12 cellular contexts compared by ENCODE assay signal in genomic region chr20:53208110-53208908, GRCh38.
A peak's percentile ranks its signal among the peaks of the same experiment; 100 is the strongest.
DNase-seq lines count a peak whose midpoint lies in the region; ATAC-seq and TF ChIP-seq lines count a peak whose summit lies in the region.
"Had no signal": no experiment of that assay in that cellular context is flagged by ENCODE, and none has a peak within 500 bp of the region (broad histone marks: within the 10 kb centered on the region; RNA-seq: fewer than 3 reads in every experiment).

No MANE protein-coding gene starts in this region.

- peaks cover 0 to 10% of the 10 kb centered on the region in 2 donors for H3K27me3 Mint-ChIP-seq in CD8-positive, alpha-beta memory T cell
- H3K27me3 Mint-ChIP-seq in osteocyte (ENCODE audit: unreplicated experiment): no peaks in the 10 kb centered on the region

- peak overlapping the region in 3 of 8 donors; percentile 32 to 91 (median 52) for H3K27ac Mint-ChIP-seq in CD8-positive, alpha-beta memory T cell
- no peak overlapping the region for H3K27ac Mint-ChIP-seq in osteocyte (ENCODE audit: unreplicated experiment)

- peak overlapping the region in 6 of 7 donors; percentile 5 to 79 (median 32) for H3K4me3 Mint-ChIP-seq in CD8-positive, alpha-beta memory T cell
- no peak overlapping the region for H3K4me3 Mint-ChIP-seq in osteocyte (ENCODE audit: unreplicated experiment)
- H3K4me3 Mint-ChIP-seq: naive B cell had no signal

- H3K9me3 Mint-ChIP-seq in CD8-positive, alpha-beta memory T cell: no peaks in the 10 kb centered on the region
- no peaks in the 10 kb centered on the region for H3K9me3 Mint-ChIP-seq in osteocyte (ENCODE audit: unreplicated experiment)
- H3K9me3 Mint-ChIP-seq: naive B cell had no signal

- POLR2A ChIA-PET in CD8-positive, alpha-beta memory T cell (lab: Charles Lee): no interaction called here

- peaks cover 7% of the 10 kb centered on the region for H3K4me1 ChIP-seq in CD8-positive, alpha-beta memory T cell (ENCODE audit: insufficient read depth, low read length)
- H3K4me1 ChIP-seq: tibial nerve had no signal

- CTCF ChIA-PET in CD8-positive, alpha-beta memory T cell (lab: Charles Lee): interaction anchor here (1.0 to 1.3 kb wide), 2 partner anchors 8 to 12 kb away, joined by 3 to 4 read pairs; no protein-coding TSS in a partner anchor

- TF ChIP-seq CTCF in fibroblast of mammary gland (conservative IDR thresholded peaks at IDR 0.05; ENCODE audit: control insufficient read depth, insufficient read depth, low read depth, low read length) (peak; percentile 19), osteocyte (IDR thresholded peaks at IDR 0.05) (no peak)

- H3K36me3 Mint-ChIP-seq in CD8-positive, alpha-beta memory T cell: no peaks in the 10 kb centered on the region
- H3K36me3 Mint-ChIP-seq in osteocyte (ENCODE audit: unreplicated experiment): no peaks in the 10 kb centered on the region
- H3K36me3 Mint-ChIP-seq: naive B cell had no signal

- no peak overlapping the region for H3K4me3 ChIP-seq in CD8-positive, alpha-beta memory T cell (ENCODE audit: low read length)
- H3K4me3 ChIP-seq in Jurkat, Clone E6-1 (ENCODE audit: low read length): no peak overlapping the region
- H3K4me3 ChIP-seq in fibroblast of mammary gland (ENCODE audit: control insufficient read depth, low read depth, low read length): no peak overlapping the region
- H3K4me3 ChIP-seq: GM23248, tibial nerve had no signal

- no peak for ATAC-seq in activated CD4-positive, CD25-positive, alpha-beta regulatory T cell treated with anti-CD3 and anti-CD28 coated beads, Interleukin-2, amount 50 U/mL, for 24 hours
- no peak for ATAC-seq in HG03159 (IDR thresholded peaks at IDR 0.05; ENCODE audit: unreplicated experiment)

- peak in 1 of 5 donors; percentile 28 for DNase-seq in CD8-positive, alpha-beta memory T cell
- DNase-seq in Jurkat, Clone E6-1 (ENCODE audit: low read depth, low spot score): peak; percentile 17
- peak; percentile 10 for DNase-seq in activated CD4-positive, alpha-beta T cell treated with anti-CD3 and anti-CD28 coated beads, Interleukin-2, amount 50 U/mL, for 1 hour
- DNase-seq in fibroblast of mammary gland (ENCODE audit: low read depth) (no peak), osteocyte (ENCODE audit: extremely low spot score, unreplicated experiment) (no peak), NK-92 (lab: John Stamatoyannopoulos, UW; ENCODE audit: unreplicated experiment) (no peak)
- DNase-seq: GM23248, naive B cell, NCI-H1417 treated with DMSO at 0.1 percent for 48 hours had no signal

- H3K4me1 Mint-ChIP-seq in CD8-positive, alpha-beta memory T cell: peaks cover 5 to 14% (median 12%) of the 10 kb centered on the region in 3 donors
- H3K4me1 Mint-ChIP-seq in osteocyte (ENCODE audit: unreplicated experiment): no peaks in the 10 kb centered on the region
- H3K4me1 Mint-ChIP-seq: naive B cell had no signal

- H3K27ac ChIP-seq in CD8-positive, alpha-beta memory T cell (ENCODE audit: low read depth, low read length): no peak overlapping the region
- H3K27ac ChIP-seq: GM23248, tibial nerve had no signal

- H3K27me3 ChIP-seq in CD8-positive, alpha-beta memory T cell (ENCODE audit: insufficient read depth, low read length, poor library complexity, severe bottlenecking): no peaks in the 10 kb centered on the region
- H3K27me3 ChIP-seq: tibial nerve had no signal

- no peaks in the 10 kb centered on the region for H3K36me3 ChIP-seq in CD8-positive, alpha-beta memory T cell (ENCODE audit: insufficient read depth, low read length)
- H3K36me3 ChIP-seq: tibial nerve had no signal

- no peaks in the 10 kb centered on the region for H3K9me3 ChIP-seq in CD8-positive, alpha-beta memory T cell (ENCODE audit: low read length)
- H3K9me3 ChIP-seq: tibial nerve had no signal

Comparison
In these comparisons a context has a peak if more than half of its experiments do, and no peak if none do; other contexts are left out.
1. DNase-seq: peak in Jurkat, Clone E6-1 (single experiment) and activated CD4-positive, alpha-beta T cell treated with anti-CD3 and anti-CD28 coated beads, Interleukin-2, amount 50 U/mL, for 1 hour (single experiment); none in fibroblast of mammary gland (single experiment), osteocyte (single experiment) and NK-92 (single experiment).